11 cellular contexts compared by ENCODE assay signal in the genomic region with DNA sequence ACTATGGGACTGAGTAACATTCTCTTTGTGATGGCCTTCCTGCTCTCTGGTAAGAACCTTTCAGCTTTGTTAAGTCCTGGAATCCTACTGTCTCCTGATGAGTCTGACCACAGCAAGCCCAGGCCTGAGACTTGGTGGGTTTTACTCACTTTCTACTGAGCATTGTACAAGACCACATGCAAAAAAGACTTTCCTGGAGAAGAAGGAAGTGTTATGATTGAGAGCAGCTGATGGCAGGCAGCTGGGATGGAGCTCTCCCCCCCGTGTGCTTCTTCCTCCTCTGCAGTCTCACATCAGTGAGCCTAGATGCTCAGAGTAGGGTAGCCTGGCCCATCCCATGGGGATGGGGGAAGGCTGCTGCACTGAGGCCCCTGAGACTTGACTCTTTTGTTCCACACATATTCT. TPM values are rescaled to one million over a fixed set of nuclear protein-coding genes. Genes with fewer than 3 reads are reported as not detected.
A peak's percentile ranks its signal among the peaks of the same experiment; 100 is the strongest.
DNase-seq lines count a peak whose midpoint lies in the region; ATAC-seq lines count a peak whose summit lies in the region.
"Had no signal": no experiment of that assay in that cellular context is flagged by ENCODE, and none has a peak within 500 bp of the region (broad histone marks: within the 10 kb centered on the region; RNA-seq: fewer than 3 reads in every experiment).

No MANE protein-coding gene starts in this region.

- no peaks in the 10 kb centered on the region for H3K36me3 Mint-ChIP-seq in activated T-helper 17 cell treated with anti-CD3 and anti-CD28 coated beads, Interleukin-2, amount 50 U/mL, for 72 hours (ENCODE audit: low read depth)

- DNase-seq in GDM1 (lab: John Stamatoyannopoulos, UW) = peak; percentile 57
- no peak for DNase-seq in OCI-M1 (lab: John Stamatoyannopoulos, UW)
- DNase-seq in NCI-H748 (lab: John Stamatoyannopoulos, UW; ENCODE audit: unreplicated experiment) = no peak
- DNase-seq in mesenteric fat pad (ENCODE audit: low spot score) = no peak
- DNase-seq: NCI-H2081, ovary, WERI-Rb-1 had no signal

- peak; percentile 66 for ATAC-seq in GM19438 (IDR thresholded peaks at IDR 0.05; ENCODE audit: low read depth, unreplicated experiment)
- peak; percentile 42 for ATAC-seq in HG03175 (IDR thresholded peaks at IDR 0.05; ENCODE audit: unreplicated experiment)
- peak; percentile 41 for ATAC-seq in activated T-helper 17 cell treated with anti-CD3 and anti-CD28 coated beads, Interleukin-2, amount 50 U/mL, for 72 hours (replicated peaks)
- no peak for ATAC-seq in HG03521 (IDR thresholded peaks at IDR 0.05; ENCODE audit: unreplicated experiment)

- peaks cover 10% of the 10 kb centered on the region for H3K4me1 Mint-ChIP-seq in activated T-helper 17 cell treated with anti-CD3 and anti-CD28 coated beads, Interleukin-2, amount 50 U/mL, for 72 hours

- H3K27ac Mint-ChIP-seq in activated T-helper 17 cell treated with anti-CD3 and anti-CD28 coated beads, Interleukin-2, amount 50 U/mL, for 72 hours = peak overlapping the region; percentile 85

- no peaks in the 10 kb centered on the region for H3K27me3 Mint-ChIP-seq in activated T-helper 17 cell treated with anti-CD3 and anti-CD28 coated beads, Interleukin-2, amount 50 U/mL, for 72 hours

- H3K4me3 Mint-ChIP-seq in activated T-helper 17 cell treated with anti-CD3 and anti-CD28 coated beads, Interleukin-2, amount 50 U/mL, for 72 hours = peak overlapping the region; percentile 57

- no peaks in the 10 kb centered on the region for H3K9me3 Mint-ChIP-seq in activated T-helper 17 cell treated with anti-CD3 and anti-CD28 coated beads, Interleukin-2, amount 50 U/mL, for 72 hours

RNA-seq across cellular contexts. Expression of gene CD86, which starts 36.4 kb away (rescaled TPM):
- 1 to 10 TPM; 1.8 to 4.4 TPM for total RNA-seq in activated T-helper 17 cell treated with anti-CD3 and anti-CD28 coated beads, Interleukin-2, amount 50 U/mL, for 72 hours
- 15.4 TPM for total RNA-seq in mesenteric fat pad
